ENCODE assay signal across 10 cellular contexts in genomic region chr4:99205104-99205979, GRCh38. TPM values are rescaled to one million over a fixed set of nuclear protein-coding genes. Genes with fewer than 3 reads are reported as not detected.
DNase-seq lines count a peak whose midpoint lies in the region; ATAC-seq and TF ChIP-seq lines count a peak whose summit lies in the region.
"Had no signal": no experiment of that assay in that cellular context is flagged by ENCODE, and none has a peak within 500 bp of the region (broad histone marks: within the 10 kb centered on the region; RNA-seq: fewer than 3 reads in every experiment).

No MANE protein-coding gene starts in this region.

- no peak overlapping the region for H3K4me3 ChIP-seq in naive thymus-derived CD4-positive, alpha-beta T cell (ENCODE audit: low read length)

- H3K27ac ChIP-seq in naive thymus-derived CD4-positive, alpha-beta T cell (ENCODE audit: low read depth, low read length) = no peak overlapping the region

- peaks cover 2% of the 10 kb centered on the region for H3K27me3 Mint-ChIP-seq in glutamatergic neuron (ENCODE audit: unreplicated experiment)
- no peaks in the 10 kb centered on the region for H3K27me3 Mint-ChIP-seq in osteocyte (ENCODE audit: unreplicated experiment)
- peaks cover 8% of the 10 kb centered on the region for H3K27me3 Mint-ChIP-seq in T-helper 17 cell
- peaks cover 0 to 5% (median 0%) of the 10 kb centered on the region in 5 donors for H3K27me3 Mint-ChIP-seq in naive thymus-derived CD4-positive, alpha-beta T cell
- peaks cover 7% of the 10 kb centered on the region for H3K27me3 Mint-ChIP-seq in activated naive CD4-positive, alpha-beta T cell treated with anti-CD3 and anti-CD28 coated beads, Interleukin-2, amount 10 ng/mL, durations not matched to agents 7 days and 5 days
- H3K27me3 Mint-ChIP-seq: activated naive CD8-positive, alpha-beta T cell treated with anti-CD3 and anti-CD28 coated beads, Interleukin-2, amount 10 ng/mL, durations not matched to agents 7 days and 5 days had no signal

- intact Hi-C loops in naive thymus-derived CD4-positive, alpha-beta T cell (cut with micrococcal nuclease) = no loop called here

- no peaks in the 10 kb centered on the region for H3K36me3 Mint-ChIP-seq in glutamatergic neuron (ENCODE audit: unreplicated experiment)
- no peaks in the 10 kb centered on the region for H3K36me3 Mint-ChIP-seq in osteocyte (ENCODE audit: unreplicated experiment)
- H3K36me3 Mint-ChIP-seq in T-helper 17 cell (ENCODE audit: low read depth) = peaks cover 2% of the 10 kb centered on the region
- H3K36me3 Mint-ChIP-seq in naive thymus-derived CD4-positive, alpha-beta T cell = peaks cover 0 to 11% (median 0%) of the 10 kb centered on the region in 5 donors
- H3K36me3 Mint-ChIP-seq in activated naive CD4-positive, alpha-beta T cell treated with anti-CD3 and anti-CD28 coated beads, Interleukin-2, amount 10 ng/mL, durations not matched to agents 7 days and 5 days = no peaks in the 10 kb centered on the region
- H3K36me3 Mint-ChIP-seq: activated naive CD8-positive, alpha-beta T cell treated with anti-CD3 and anti-CD28 coated beads, Interleukin-2, amount 10 ng/mL, durations not matched to agents 7 days and 5 days had no signal

- H3K4me1 Mint-ChIP-seq in glutamatergic neuron (ENCODE audit: low read depth, unreplicated experiment) = peaks cover 10% of the 10 kb centered on the region
- H3K4me1 Mint-ChIP-seq in osteocyte (ENCODE audit: unreplicated experiment) = peaks cover 43% of the 10 kb centered on the region
- H3K4me1 Mint-ChIP-seq in T-helper 17 cell = no peaks in the 10 kb centered on the region
- H3K4me1 Mint-ChIP-seq in naive thymus-derived CD4-positive, alpha-beta T cell = no peaks in the 10 kb centered on the region
- H3K4me1 Mint-ChIP-seq in activated naive CD4-positive, alpha-beta T cell treated with anti-CD3 and anti-CD28 coated beads, Interleukin-2, amount 10 ng/mL, durations not matched to agents 7 days and 5 days = no peaks in the 10 kb centered on the region
- H3K4me1 Mint-ChIP-seq: activated naive CD8-positive, alpha-beta T cell treated with anti-CD3 and anti-CD28 coated beads, Interleukin-2, amount 10 ng/mL, durations not matched to agents 7 days and 5 days had no signal

- H3K9me3 Mint-ChIP-seq in glutamatergic neuron (ENCODE audit: unreplicated experiment) (no peaks in the 10 kb centered on the region), osteocyte (ENCODE audit: unreplicated experiment) (no peaks in the 10 kb centered on the region)
- H3K9me3 Mint-ChIP-seq in naive thymus-derived CD4-positive, alpha-beta T cell = peaks cover 0 to 2% (median 0%) of the 10 kb centered on the region in 11 donors
- H3K9me3 Mint-ChIP-seq in activated naive CD4-positive, alpha-beta T cell treated with anti-CD3 and anti-CD28 coated beads, Interleukin-2, amount 10 ng/mL, durations not matched to agents 7 days and 5 days = no peaks in the 10 kb centered on the region
- H3K9me3 Mint-ChIP-seq: activated naive CD8-positive, alpha-beta T cell treated with anti-CD3 and anti-CD28 coated beads, Interleukin-2, amount 10 ng/mL, durations not matched to agents 7 days and 5 days had no signal

- no peaks in the 10 kb centered on the region for H3K27me3 ChIP-seq in naive thymus-derived CD4-positive, alpha-beta T cell (ENCODE audit: control insufficient read depth in 2 of 2, insufficient read depth in 2 of 2, low read length in 2 of 2)

- TF ChIP-seq CTCF in glutamatergic neuron (IDR thresholded peaks at IDR 0.05; ENCODE audit: partially characterized antibody, unreplicated experiment) = peak; percentile 61
- TF ChIP-seq CTCF in osteocyte (IDR thresholded peaks at IDR 0.05) = peak; percentile 34

- DNase-seq in GF-D8 (lab: John Stamatoyannopoulos, UW) (peak; percentile 31), NCI-H69 (lab: John Stamatoyannopoulos, UW) (peak; percentile 8), glutamatergic neuron (no peak), osteocyte (ENCODE audit: extremely low spot score, unreplicated experiment) (no peak), T-helper 17 cell (no peak)
- DNase-seq in naive thymus-derived CD4-positive, alpha-beta T cell = no peak
- DNase-seq in activated naive CD4-positive, alpha-beta T cell treated with anti-CD3 and anti-CD28 coated beads, Interleukin-2, amount 10 ng/mL, durations not matched to agents 7 days and 5 days = no peak
- no peak for DNase-seq in stimulated activated CD4-positive, alpha-beta T cell treated with anti-CD3 and anti-CD28 coated beads, Interleukin-2, amount 100 ng/mL, for 48 hours
- DNase-seq: activated naive CD8-positive, alpha-beta T cell treated with anti-CD3 and anti-CD28 coated beads, Interleukin-2, amount 10 ng/mL, durations not matched to agents 7 days and 5 days; stimulated activated CD4-positive, alpha-beta T cell treated with anti-CD3 and anti-CD28 coated beads, Interleukin-1b, Interleukin-23, amount 100 ng/mL, for 48 hours had no signal

- CTCF ChIA-PET in naive thymus-derived CD4-positive, alpha-beta T cell (lab: Charles Lee) = no interaction called here
- CTCF ChIA-PET in activated naive CD4-positive, alpha-beta T cell treated with anti-CD3 and anti-CD28 coated beads, Interleukin-2, amount 10 ng/mL, durations not matched to agents 7 days and 5 days (lab: Charles Lee) = no interaction called here

- POLR2A ChIA-PET in naive thymus-derived CD4-positive, alpha-beta T cell (lab: Charles Lee) = no interaction called here

- no peak for ATAC-seq in T-helper 17 cell
- no peak for ATAC-seq in naive thymus-derived CD4-positive, alpha-beta T cell

- H3K36me3 ChIP-seq in naive thymus-derived CD4-positive, alpha-beta T cell (ENCODE audit: control insufficient read depth in 2 of 3, insufficient read depth in 3 of 3, low read length in 3 of 3) = no peaks in the 10 kb centered on the region

- H3K4me1 ChIP-seq in naive thymus-derived CD4-positive, alpha-beta T cell (ENCODE audit: control insufficient read depth in 2 of 2, insufficient read depth in 2 of 2, low read length in 2 of 2) = no peaks in the 10 kb centered on the region

- H3K4me3 Mint-ChIP-seq in glutamatergic neuron (ENCODE audit: unreplicated experiment) (no peak overlapping the region), osteocyte (ENCODE audit: unreplicated experiment) (no peak overlapping the region), T-helper 17 cell (no peak overlapping the region)
- H3K4me3 Mint-ChIP-seq in naive thymus-derived CD4-positive, alpha-beta T cell = no peak overlapping the region
- H3K4me3 Mint-ChIP-seq in activated naive CD4-positive, alpha-beta T cell treated with anti-CD3 and anti-CD28 coated beads, Interleukin-2, amount 10 ng/mL, durations not matched to agents 7 days and 5 days = no peak overlapping the region
- H3K4me3 Mint-ChIP-seq: activated naive CD8-positive, alpha-beta T cell treated with anti-CD3 and anti-CD28 coated beads, Interleukin-2, amount 10 ng/mL, durations not matched to agents 7 days and 5 days had no signal

- no peak overlapping the region for H3K27ac Mint-ChIP-seq in glutamatergic neuron (ENCODE audit: unreplicated experiment)
- H3K27ac Mint-ChIP-seq in osteocyte (ENCODE audit: unreplicated experiment) = peak overlapping the region; percentile 61
- H3K27ac Mint-ChIP-seq in T-helper 17 cell = no peak overlapping the region
- no peak overlapping the region for H3K27ac Mint-ChIP-seq in naive thymus-derived CD4-positive, alpha-beta T cell
- no peak overlapping the region for H3K27ac Mint-ChIP-seq in activated naive CD4-positive, alpha-beta T cell treated with anti-CD3 and anti-CD28 coated beads, Interleukin-2, amount 10 ng/mL, durations not matched to agents 7 days and 5 days
- H3K27ac Mint-ChIP-seq: activated naive CD8-positive, alpha-beta T cell treated with anti-CD3 and anti-CD28 coated beads, Interleukin-2, amount 10 ng/mL, durations not matched to agents 7 days and 5 days had no signal

- H3K9me3 ChIP-seq in T-helper 17 cell (ENCODE audit: control insufficient read depth, low read length, poor library complexity, severe bottlenecking) = no peaks in the 10 kb centered on the region
- H3K9me3 ChIP-seq in naive thymus-derived CD4-positive, alpha-beta T cell (ENCODE audit: control insufficient read depth in 2 of 3, low read length in 3 of 3) = no peaks in the 10 kb centered on the region

RNA-seq across cellular contexts. Expression of gene ADH6, which starts 13.7 kb away (rescaled TPM):
- total RNA-seq in glutamatergic neuron (ENCODE audit: unreplicated experiment) = not detected
- not detected in 2 replicates for total RNA-seq in osteocyte
- not detected for total RNA-seq in T-helper 17 cell
- total RNA-seq in naive thymus-derived CD4-positive, alpha-beta T cell = not detected
- polyA plus RNA-seq in naive thymus-derived CD4-positive, alpha-beta T cell = not detected
- total RNA-seq: activated naive CD8-positive, alpha-beta T cell treated with anti-CD3 and anti-CD28 coated beads, Interleukin-2, amount 10 ng/mL, durations not matched to agents 7 days and 5 days had no signal

Comparison
In these comparisons a context has a peak if more than half of its experiments do, and no peak if none do; other contexts are left out.
1. DNase-seq: peak in GF-D8 (single experiment) and NCI-H69 (single experiment); none in glutamatergic neuron (single experiment), osteocyte (single experiment), T-helper 17 cell (0 of 3), naive thymus-derived CD4-positive, alpha-beta T cell (0 of 9), activated naive CD4-positive, alpha-beta T cell treated with anti-CD3 and anti-CD28 coated beads, Interleukin-2, amount 10 ng/mL, durations not matched to agents 7 days and 5 days (single experiment) and stimulated activated CD4-positive, alpha-beta T cell treated with anti-CD3 and anti-CD28 coated beads, Interleukin-2, amount 100 ng/mL, for 48 hours (0 of 2).